22 cellular contexts compared by ENCODE assay signal in the genomic region with DNA sequence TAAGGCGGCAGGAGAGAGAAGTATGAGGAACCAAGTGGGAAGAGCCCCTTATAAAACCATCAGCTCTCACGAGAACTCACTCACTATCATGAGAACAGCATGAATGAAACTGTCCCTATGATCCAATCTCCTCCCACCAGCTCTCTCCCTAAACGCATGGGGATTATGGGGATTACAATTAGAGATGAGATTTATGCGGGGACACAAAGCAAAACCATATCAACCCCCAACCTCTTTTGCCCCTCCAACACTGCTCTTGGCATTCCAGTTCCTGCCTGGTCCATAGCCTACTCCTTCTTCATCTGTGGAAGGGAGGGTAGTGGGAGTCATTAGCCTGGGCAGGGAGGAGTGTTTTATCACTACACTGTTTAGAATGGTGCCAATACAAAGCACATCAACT. TPM values are rescaled to one million over a fixed set of nuclear protein-coding genes. Genes with fewer than 3 reads are reported as not detected.
"Had no signal": no experiment of that assay in that cellular context is flagged by ENCODE, and none has a peak within 500 bp of the region (broad histone marks: within the 10 kb centered on the region; RNA-seq: fewer than 3 reads in every experiment).

No MANE protein-coding gene starts in this region.

- H3K27me3 ChIP-seq: dorsolateral prefrontal cortex, right lobe of liver, testis, upper lobe of right lung had no signal

- H3K36me3 Mint-ChIP-seq: activated naive CD8-positive, alpha-beta T cell treated with anti-CD3 and anti-CD28 coated beads for 36 hours; naive thymus-derived CD4-positive, alpha-beta T cell; stimulated activated effector memory CD8-positive, alpha-beta T cell treated with anti-CD3 and anti-CD28 coated beads, Interleukin-12 subunit alpha, Interleukin-12 subunit beta, amount 100 ng/mL, for 72 hours had no signal

- H3K4me3 ChIP-seq: lung, right lobe of liver, skin epidermis, testis had no signal

- H3K27ac ChIP-seq: right lobe of liver, testis, upper lobe of right lung had no signal

- H3K27ac Mint-ChIP-seq: activated CD8-positive, alpha-beta T cell treated with anti-CD3 and anti-CD28 coated beads, Interleukin-2, amount 10 ng/mL, durations not matched to agents 7 days and 5 days; activated naive CD8-positive, alpha-beta T cell treated with anti-CD3 and anti-CD28 coated beads for 36 hours; stimulated activated effector memory CD8-positive, alpha-beta T cell treated with anti-CD3 and anti-CD28 coated beads, Interleukin-12 subunit alpha, Interleukin-12 subunit beta, amount 100 ng/mL, for 72 hours; T-helper 17 cell had no signal

- ATAC-seq: activated CD4-positive, CD25-positive, alpha-beta regulatory T cell treated with anti-CD3 and anti-CD28 coated beads, Interleukin-2, amount 50 U/mL, for 24 hours; activated CD8-positive, alpha-beta T cell treated with anti-CD3 and anti-CD28 coated beads, Interleukin-2, amount 10 ng/mL, durations not matched to agents 7 days and 5 days; activated T-cell treated with anti-CD3 and anti-CD28 coated beads, Interleukin-2, amount 50 U/mL, for 4 hours; effector memory CD8-positive, alpha-beta T cell; left lobe of liver; naive thymus-derived CD4-positive, alpha-beta T cell; right lobe of liver; stimulated activated effector memory CD8-positive, alpha-beta T cell treated with anti-CD3 and anti-CD28 coated beads, Interleukin-12 subunit alpha, Interleukin-12 subunit beta, amount 100 ng/mL, for 72 hours; T-helper 17 cell; upper lobe of right lung had no signal

- H3K9me3 Mint-ChIP-seq: activated naive CD8-positive, alpha-beta T cell treated with anti-CD3 and anti-CD28 coated beads for 36 hours; activated T-cell treated with anti-CD3 and anti-CD28 coated beads, Interleukin-2, amount 50 U/mL, for 4 hours; effector memory CD8-positive, alpha-beta T cell; neural crest cell; stimulated activated effector memory CD8-positive, alpha-beta T cell treated with anti-CD3 and anti-CD28 coated beads, Interleukin-12 subunit alpha, Interleukin-12 subunit beta, amount 100 ng/mL, for 72 hours had no signal

- DNase-seq: activated CD4-positive, alpha-beta T cell treated with anti-CD3 and anti-CD28 coated beads, Interleukin-2, amount 50 U/mL, for 1 hour; activated CD8-positive, alpha-beta T cell treated with anti-CD3 and anti-CD28 coated beads, Interleukin-2, amount 10 ng/mL, durations not matched to agents 7 days and 5 days; activated naive CD4-positive, alpha-beta T cell treated with Interleukin-2 at 50 U/mL for 16 hours; activated naive CD8-positive, alpha-beta T cell treated with anti-CD3 and anti-CD28 coated beads for 36 hours; activated T-cell treated with anti-CD3 and anti-CD28 coated beads, Interleukin-2, amount 50 U/mL, for 4 hours; central memory CD4-positive, alpha-beta T cell; dorsolateral prefrontal cortex; effector memory CD8-positive, alpha-beta T cell; kidney; naive thymus-derived CD4-positive, alpha-beta T cell; occipital lobe; stimulated activated CD4-positive, alpha-beta T cell treated with anti-CD3 and anti-CD28 coated beads, Interleukin-1b, Interleukin-23, amount 100 ng/mL, for 48 hours; T-helper 17 cell; testis; upper lobe of right lung had no signal

- H3K9me3 ChIP-seq: right lobe of liver, testis, upper lobe of right lung had no signal

- H3K36me3 ChIP-seq: right lobe of liver, upper lobe of right lung had no signal

RNA-seq across cellular contexts. Expression of a gene that starts 15.3 kb away (rescaled TPM):
- total RNA-seq: activated CD8-positive, alpha-beta T cell treated with anti-CD3 and anti-CD28 coated beads, Interleukin-2, amount 10 ng/mL, durations not matched to agents 7 days and 5 days; left lobe of liver had no signal
